Comparison of ENCODE assay signal across 16 cellular contexts in genomic region chr6:125307150-125307838, GRCh38. TPM values are rescaled to one million over a fixed set of nuclear protein-coding genes. Genes with fewer than 3 reads are reported as not detected.
DNase-seq lines count a peak whose midpoint lies in the region; TF ChIP-seq lines count a peak whose summit lies in the region.
"Had no signal": no experiment of that assay in that cellular context is flagged by ENCODE, and none has a peak within 500 bp of the region (broad histone marks: within the 10 kb centered on the region; RNA-seq: fewer than 3 reads in every experiment).

No MANE protein-coding gene starts in this region.

- no peak overlapping the region for H3K4me3 ChIP-seq in GM23248
- H3K4me3 ChIP-seq in epithelial cell of proximal tubule (ENCODE audit: low read depth, low read length), result no peak overlapping the region
- H3K4me3 ChIP-seq: adrenal gland, dorsolateral prefrontal cortex, gastroesophageal sphincter, prostate gland, uterus had no signal

- WGBS in GM23248 (ENCODE audit: low coverage in 1 of 2, low lambda C conversion rate in 2 of 2, missing lambda C conversion rate in 2 of 2), 2 experiments, result 84 to 85% methylated on average over 6 of the region's 6 CpGs

- H3K27me3 ChIP-seq in GM23248 (replicated peaks; ENCODE audit: insufficient read depth), result peaks cover 6% of the 10 kb centered on the region; the same call in 1 of the 2 replicates
- H3K27me3 ChIP-seq: adrenal gland, dorsolateral prefrontal cortex, uterus had no signal

- peaks cover 22% of the 10 kb centered on the region for H3K4me1 Mint-ChIP-seq in activated T-helper 2 cell treated with anti-CD3 and anti-CD28 coated beads, Interferon-gamma antibody, Interleukin-2, Interleukin-4, amounts not matched to agents 10 μg/mL and 5 μg/mL and 100 μg/mL, durations not matched to agents 14 hours and 24 hours and 36 hours (ENCODE audit: low read depth)

- H3K27ac Mint-ChIP-seq in activated T-helper 2 cell treated with anti-CD3 and anti-CD28 coated beads, Interferon-gamma antibody, Interleukin-2, Interleukin-4, amounts not matched to agents 10 μg/mL and 5 μg/mL and 100 μg/mL, durations not matched to agents 14 hours and 24 hours and 36 hours, result no peak overlapping the region

- H3K9me3 ChIP-seq in GM23248 (ENCODE audit: low read depth), result no peaks in the 10 kb centered on the region
- H3K9me3 ChIP-seq: adrenal gland, prostate gland, uterus had no signal

- peaks cover 46% of the 10 kb centered on the region for H3K27me3 Mint-ChIP-seq in activated T-helper 2 cell treated with anti-CD3 and anti-CD28 coated beads, Interferon-gamma antibody, Interleukin-2, Interleukin-4, amounts not matched to agents 10 μg/mL and 5 μg/mL and 100 μg/mL, durations not matched to agents 14 hours and 24 hours and 36 hours (ENCODE audit: low read depth)

- H3K4me2 ChIP-seq in GM23248 (ENCODE audit: unreplicated experiment), result no peak overlapping the region

- H3K9ac ChIP-seq in GM23248, result no peak overlapping the region

- no peak overlapping the region for H3K4me3 Mint-ChIP-seq in activated T-helper 2 cell treated with anti-CD3 and anti-CD28 coated beads, Interferon-gamma antibody, Interleukin-2, Interleukin-4, amounts not matched to agents 10 μg/mL and 5 μg/mL and 100 μg/mL, durations not matched to agents 14 hours and 24 hours and 36 hours (ENCODE audit: low read depth)

- H3K79me2 ChIP-seq in GM23248 (ENCODE audit: insufficient read depth), result no peaks in the 10 kb centered on the region

- no peaks in the 10 kb centered on the region for H3K4me1 ChIP-seq in GM23248 (ENCODE audit: insufficient read depth)
- H3K4me1 ChIP-seq: adrenal gland, prostate gland, uterus had no signal

- TF ChIP-seq CTCF in epithelial cell of proximal tubule (conservative IDR thresholded peaks at IDR 0.05; ENCODE audit: low read depth, low read length), result no peak

- H3K36me3 Mint-ChIP-seq in activated T-helper 2 cell treated with anti-CD3 and anti-CD28 coated beads, Interferon-gamma antibody, Interleukin-2, Interleukin-4, amounts not matched to agents 10 μg/mL and 5 μg/mL and 100 μg/mL, durations not matched to agents 14 hours and 24 hours and 36 hours (ENCODE audit: low read depth), result peaks cover 3% of the 10 kb centered on the region

- H3F3A ChIP-seq in GM23248 (ENCODE audit: insufficient read depth), result peaks cover 9% of the 10 kb centered on the region

- no peaks in the 10 kb centered on the region for H3K36me3 ChIP-seq in GM23248 (ENCODE audit: low read depth)
- H3K36me3 ChIP-seq: adrenal gland, gastroesophageal sphincter, prostate gland, uterus had no signal

- H3K9me3 Mint-ChIP-seq in activated T-helper 2 cell treated with anti-CD3 and anti-CD28 coated beads, Interferon-gamma antibody, Interleukin-2, Interleukin-4, amounts not matched to agents 10 μg/mL and 5 μg/mL and 100 μg/mL, durations not matched to agents 14 hours and 24 hours and 36 hours, result peaks cover 2% of the 10 kb centered on the region

- no peak overlapping the region for H3K27ac ChIP-seq in GM23248
- H3K27ac ChIP-seq: adrenal gland, dorsolateral prefrontal cortex, gastroesophageal sphincter, prostate gland, uterus had no signal

- no peak overlapping the region for H2AFZ ChIP-seq in GM23248

- peak; percentile 55 for DNase-seq in GM23248
- peak; percentile 79 for DNase-seq in OCI-M1 (lab: John Stamatoyannopoulos, UW)
- peak; percentile 66 for DNase-seq in epithelial cell of proximal tubule (ENCODE audit: low read depth)
- DNase-seq in myocyte (ENCODE audit: low read depth), result peak; percentile 10
- no peak for DNase-seq in activated T-helper 2 cell treated with anti-CD3 and anti-CD28 coated beads, Interferon-gamma antibody, Interleukin-2, Interleukin-4, amounts not matched to agents 10 μg/mL and 5 μg/mL and 100 μg/mL, durations not matched to agents 14 hours and 24 hours and 36 hours (ENCODE audit: low spot score)
- no peak for DNase-seq in dedifferentiated amniotic fluid mesenchymal stem cell (ENCODE audit: extremely low spot score)
- no peak for DNase-seq in superior temporal gyrus (ENCODE audit: extremely low spot score)
- no peak for DNase-seq in pons (ENCODE audit: low spot score)
- DNase-seq: adrenal gland; dorsolateral prefrontal cortex; NCI-H1048; stimulated activated CD4-positive, alpha-beta T cell treated with anti-CD3 and anti-CD28 coated beads, Interleukin-4, amount 100 ng/mL, for 24 hours; SW 1271; uterus had no signal

- intact Hi-C loops in activated T-helper 2 cell treated with anti-CD3 and anti-CD28 coated beads, Interferon-gamma antibody, Interleukin-2, Interleukin-4, amounts not matched to agents 10 μg/mL and 5 μg/mL and 100 μg/mL, durations not matched to agents 14 hours and 24 hours and 36 hours (cut with micrococcal nuclease), result loop anchor here (10.0 kb wide), 2 partner anchors 608 to 648 kb away; partner anchors contain the start of gene HINT3

- in situ Hi-C loops in GM23248 (cut with MboI), result loop anchor here (10.0 kb wide), 2 partner anchors 432 to 648 kb away; partner anchors contain the start of gene HINT3

- no peaks in the 10 kb centered on the region for H3K9me2 ChIP-seq in GM23248 (ENCODE audit: insufficient read depth)

- no peaks in the 10 kb centered on the region for H4K20me1 ChIP-seq in GM23248 (ENCODE audit: insufficient read depth)

RNA-seq across cellular contexts. Expression of gene HDDC2, which starts 5.5 kb away (rescaled TPM):
- 51.1 and 55.1 TPM in 2 replicates for total RNA-seq in GM23248 (2014; rRNA removed; shearing (Covaris generic))
- polyA plus RNA-seq in GM23248 (2016; fragmentation: Nextera tagmentation; extraction: Ambion mirVana), result 83.2 and 84.2 TPM in 2 replicates
- 66.4 and 79.7 TPM in 2 replicates for total RNA-seq in epithelial cell of proximal tubule
- 65.9 and 66.5 TPM in 2 replicates for total RNA-seq in myocyte
- 85.0 TPM for polyA plus RNA-seq in myocyte (2012)
- 78.3 and 80.7 TPM in 2 replicates for total RNA-seq in activated T-helper 2 cell treated with anti-CD3 and anti-CD28 coated beads, Interferon-gamma antibody, Interleukin-2, Interleukin-4, amounts not matched to agents 10 μg/mL and 5 μg/mL and 100 μg/mL, durations not matched to agents 14 hours and 24 hours and 36 hours

Comparison
In these comparisons a context has a peak if more than half of its experiments do, and no peak if none do; other contexts are left out.
1. DNase-seq: peak in GM23248 (single experiment), OCI-M1 (single experiment), epithelial cell of proximal tubule (single experiment) and myocyte (single experiment); none in activated T-helper 2 cell treated with anti-CD3 and anti-CD28 coated beads, Interferon-gamma antibody, Interleukin-2, Interleukin-4, amounts not matched to agents 10 μg/mL and 5 μg/mL and 100 μg/mL, durations not matched to agents 14 hours and 24 hours and 36 hours (single experiment), dedifferentiated amniotic fluid mesenchymal stem cell (single experiment), superior temporal gyrus (single experiment) and pons (single experiment).